Comparison of ENCODE assay signal across 28 cellular contexts in the genomic region with DNA sequence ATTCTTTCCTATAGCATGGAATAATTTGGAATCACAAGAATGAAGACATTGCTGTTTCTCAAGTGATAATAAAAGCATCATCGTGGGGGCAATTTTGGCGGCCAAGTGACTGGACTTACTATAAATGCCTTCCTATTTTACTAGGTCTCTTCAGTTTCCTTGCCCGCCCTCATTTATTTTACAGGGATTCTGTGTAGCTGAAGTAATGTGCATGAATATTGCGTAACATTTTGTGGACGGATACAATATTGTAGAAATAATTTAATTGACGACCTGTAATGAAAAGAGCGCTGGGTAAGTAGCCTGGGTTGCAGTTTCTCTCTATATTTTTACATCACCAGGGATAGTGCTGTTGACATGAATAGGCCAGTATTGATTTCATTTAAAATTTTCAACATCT.
"Had no signal": no experiment of that assay in that cellular context is flagged by ENCODE, and none has a peak within 500 bp of the region (broad histone marks: within the 10 kb centered on the region; RNA-seq: fewer than 3 reads in every experiment).

No MANE protein-coding gene starts in this region.

- ATAC-seq: natural killer cell; psoas muscle; right cardiac atrium; sciatic nerve; stimulated activated memory B cell treated with anti-CD40 and anti-IgM and Interleukin-4, amounts not matched to agents 10 μg/mL and 1 μg/mL and 100 μg/mL, for 72 hours; stimulated activated naive CD8-positive, alpha-beta T cell treated with anti-CD3 and anti-CD28 coated beads, Interleukin-15, amount 100 ng/mL, for 72 hours; stimulated activated naive CD8-positive, alpha-beta T cell treated with anti-CD3 and anti-CD28 coated beads, Interleukin-15, Interleukin-2, amounts not matched to agents 100 U/mL and 50 U/mL, for 24 hours; upper lobe of right lung had no signal

- H3K9ac ChIP-seq: neural progenitor cell, parathyroid adenoma had no signal

- H3K4me2 ChIP-seq: neural progenitor cell, smooth muscle cell had no signal

- H3K9me3 ChIP-seq: ovary, psoas muscle, spleen, suprapubic skin, testis, tibial artery, transverse colon, upper lobe of right lung, uterus had no signal

- H3K27ac ChIP-seq: neural progenitor cell, ovary, parathyroid adenoma, psoas muscle, skin epidermis, spleen, suprapubic skin, testis, tibial artery, transverse colon, upper lobe of right lung, uterus had no signal

- H3K4me3 ChIP-seq: neural progenitor cell, ovary, psoas muscle, skin epidermis, smooth muscle cell, spleen, suprapubic skin, testis, tibial artery, transverse colon, upper lobe of right lung, uterus had no signal

- H3K4me1 ChIP-seq: parathyroid adenoma, psoas muscle, spleen, suprapubic skin, testis, tibial artery, transverse colon, upper lobe of right lung, uterus had no signal

- H3K27me3 ChIP-seq: neural progenitor cell, ovary, spleen, suprapubic skin, testis, tibial artery, transverse colon, upper lobe of right lung, uterus had no signal

- H2AFZ ChIP-seq: parathyroid adenoma had no signal

- DNase-seq: natural killer cell; occipital lobe; ovary; posterior cingulate gyrus; psoas muscle; right cardiac atrium; spleen; stimulated activated CD4-positive, alpha-beta T cell treated with anti-CD3 and anti-CD28 coated beads, Interleukin-12 subunit alpha, Interleukin-12 subunit beta, amount 100 ng/mL, for 4 hours; stimulated activated CD4-positive, alpha-beta T cell treated with anti-CD3 and anti-CD28 coated beads, Interleukin-1b, Interleukin-23, amount 100 ng/mL, for 48 hours; stimulated activated CD4-positive, alpha-beta T cell treated with anti-CD3 and anti-CD28 coated beads, Interleukin-4, amount 100 ng/mL, for 1 hour; stimulated activated CD4-positive, alpha-beta T cell treated with anti-CD3 and anti-CD28 coated beads, Interleukin-4, amount 100 ng/mL, for 4 hours; stimulated activated CD8-positive, alpha-beta memory T cell treated with anti-CD3 and anti-CD28 coated beads, Interleukin-4, amount 100 ng/mL, for 48 hours; stimulated activated naive CD4-positive, alpha-beta T cell; stimulated activated naive CD8-positive, alpha-beta T cell treated with anti-CD3 and anti-CD28 coated beads, Interleukin-15, amount 100 ng/mL, for 72 hours; stimulated activated naive CD8-positive, alpha-beta T cell treated with anti-CD3 and anti-CD28 coated beads, Interleukin-15, Interleukin-2, amounts not matched to agents 100 U/mL and 50 U/mL, for 24 hours; substantia nigra; testis; tibial artery; transverse colon; upper lobe of right lung; uterus had no signal

- H3K79me2 ChIP-seq: parathyroid adenoma had no signal

- H3K36me3 ChIP-seq: neural progenitor cell, ovary, spleen, suprapubic skin, tibial artery, transverse colon, upper lobe of right lung, uterus had no signal
